Comparison of ENCODE assay signal across 8 cellular contexts in genomic region chr12:53299101-53299453, GRCh38. TPM values are rescaled to one million over a fixed set of nuclear protein-coding genes. Genes with fewer than 3 reads are reported as not detected.
DNase-seq lines count a peak whose midpoint lies in the region; ATAC-seq, FAIRE-seq and TF ChIP-seq lines count a peak whose summit lies in the region.

No MANE protein-coding gene starts in this region.

- no peak for ATAC-seq in GM21786 (IDR thresholded peaks at IDR 0.05; ENCODE audit: unreplicated experiment)

- peak overlapping the region; percentile 97 for H3K4me3 ChIP-seq in BE2C (ENCODE audit: low read depth, low read length)
- H3K4me3 ChIP-seq in ovary = peak overlapping the region; percentile 77

- no peak for TF ChIP-seq POLR2A in ovary (IDR thresholded peaks at IDR 0.05)

- CTCF ChIA-PET in activated CD4-positive, alpha-beta memory T cell treated with anti-CD3 and anti-CD28 coated beads for 36 hours (lab: Charles Lee) = interaction anchor here (0.6 to 5.8 kb wide), 13 partner anchors 10 to 139 kb away, joined by 3 to 66 read pairs (median 5); partner anchors contain the start of genes AAAS and ESPL1

- FAIRE-seq in D721Med (lab: Jason Lieb, UNC) = no peak

- H3K27ac Mint-ChIP-seq in activated CD4-positive, alpha-beta memory T cell treated with anti-CD3 and anti-CD28 coated beads for 36 hours = peak overlapping the region; percentile 85

- DNase-seq in BE2C (no peak), LHCN-M2 (ENCODE audit: low read depth) (peak; percentile 75), fibroblast of peridontal ligament (ENCODE audit: extremely low read depth) (peak; percentile 83), ovary (no peak), D721Med (ENCODE audit: insufficient read length, low spot score) (no peak), SK-N-DZ (ENCODE audit: low spot score) (no peak)
- peak; percentile 63 for DNase-seq in activated CD4-positive, alpha-beta memory T cell treated with anti-CD3 and anti-CD28 coated beads for 36 hours

- TF ChIP-seq EP300 in ovary (IDR thresholded peaks at IDR 0.05) = no peak

- peaks cover 70% of the 10 kb centered on the region for H3K4me1 Mint-ChIP-seq in activated CD4-positive, alpha-beta memory T cell treated with anti-CD3 and anti-CD28 coated beads for 36 hours (ENCODE audit: low read depth)

- H3K36me3 ChIP-seq in BE2C = peaks cover 38% of the 10 kb centered on the region
- no peaks in the 10 kb centered on the region for H3K36me3 ChIP-seq in ovary

- peaks cover 3% of the 10 kb centered on the region for H3K4me1 ChIP-seq in BE2C
- H3K4me1 ChIP-seq in ovary (ENCODE audit: insufficient read depth) = peaks cover 7% of the 10 kb centered on the region

- H3K4me3 Mint-ChIP-seq in activated CD4-positive, alpha-beta memory T cell treated with anti-CD3 and anti-CD28 coated beads for 36 hours = peak overlapping the region; percentile 89

- POLR2A ChIA-PET in activated CD4-positive, alpha-beta memory T cell treated with anti-CD3 and anti-CD28 coated beads for 36 hours (lab: Charles Lee) = interaction anchor here (0.6 to 1.9 kb wide), 14 partner anchors 8 to 120 kb away, joined by 3 to 19 read pairs (median 4); partner anchors contain the start of genes AAAS, CSAD, ESPL1 and SP1

- no peak overlapping the region for H3K27ac ChIP-seq in ovary

- intact Hi-C loops in activated CD4-positive, alpha-beta memory T cell treated with anti-CD3 and anti-CD28 coated beads for 36 hours (cut with micrococcal nuclease) = loop anchor here (1.0 to 5.0 kb wide), 4 partner anchors 22 to 142 kb away; partner anchors contain the start of genes AAAS, CSAD, PRR13 and ZNF740
- intact Hi-C loops in ovary (cut with DNase I) = no loop called here

- H3K27me3 ChIP-seq in BE2C = no peaks in the 10 kb centered on the region
- no peaks in the 10 kb centered on the region for H3K27me3 ChIP-seq in ovary

- H3K9me3 Mint-ChIP-seq in activated CD4-positive, alpha-beta memory T cell treated with anti-CD3 and anti-CD28 coated beads for 36 hours = no peaks in the 10 kb centered on the region

- TF ChIP-seq CTCF in BE2C (IDR thresholded peaks at IDR 0.05; ENCODE audit: low read depth, low read length) (no peak), ovary (IDR thresholded peaks at IDR 0.05) (no peak), D721Med (IDR thresholded peaks at IDR 0.05; ENCODE audit: insufficient read depth, missing control alignments) (no peak)

- no peaks in the 10 kb centered on the region for H3K27me3 Mint-ChIP-seq in activated CD4-positive, alpha-beta memory T cell treated with anti-CD3 and anti-CD28 coated beads for 36 hours

- H3K9me3 ChIP-seq in BE2C (no peaks in the 10 kb centered on the region), ovary (no peaks in the 10 kb centered on the region)

- 53 to 58% (median 56%) methylated on average over 5 of the region's 5 CpGs for WGBS in ovary, 3 donors

- peaks cover 57% of the 10 kb centered on the region for H3K36me3 Mint-ChIP-seq in activated CD4-positive, alpha-beta memory T cell treated with anti-CD3 and anti-CD28 coated beads for 36 hours

RNA-seq across cellular contexts. Expression of gene MYG1, which starts 0.4 kb away (rescaled TPM):
- 177 TPM for polyA plus RNA-seq in BE2C (2012; ENCODE audit: insufficient read depth, insufficient read length, low read depth)
- total RNA-seq in LHCN-M2 (2014; rRNA removed) (53.1 and 55.0 TPM in 2 replicates), ovary (10 to 100 TPM; 45.3 to 80.3 (median 57.8) TPM)
- polyA plus RNA-seq in LHCN-M2 (2012) = 83.9 TPM
- 10 to 100 TPM; 77.9 to 82.5 TPM for total RNA-seq in activated CD4-positive, alpha-beta memory T cell treated with anti-CD3 and anti-CD28 coated beads for 36 hours
- 10 to 100 TPM; 29.9 to 75.5 TPM for polyA plus RNA-seq in ovary
- polyA plus RNA-seq in SK-N-DZ (2014; cell fraction: cytosol; rRNA removed) = 99.9 and 106 TPM in 2 replicates
- polyA plus RNA-seq in SK-N-DZ (2014; cell fraction: nucleus; rRNA removed) = 62.8 and 70.8 TPM in 2 replicates

RNA-seq across cellular contexts. Expression of gene PFDN5, which starts 3.7 kb away (rescaled TPM):
- 694 TPM for polyA plus RNA-seq in BE2C (2012; ENCODE audit: insufficient read depth, insufficient read length, low read depth)
- total RNA-seq in LHCN-M2 (2014; rRNA removed) = 254 and 270 TPM in 2 replicates
- polyA plus RNA-seq in LHCN-M2 (2012) = 823 TPM
- total RNA-seq in activated CD4-positive, alpha-beta memory T cell treated with anti-CD3 and anti-CD28 coated beads for 36 hours = 100 to 1,000 TPM; 354 to 359 TPM
- 1,000 to 10,000 TPM in 2 of 7 donors, 100 to 1,000 TPM in 5; 603 to 1,792 (median 728) TPM for total RNA-seq in ovary
- polyA plus RNA-seq in ovary = 1,000 to 10,000 TPM; 1,635 to 1,700 TPM
- polyA plus RNA-seq in SK-N-DZ (2014; cell fraction: cytosol; rRNA removed) = 675 and 816 TPM in 2 replicates
- 822 and 978 TPM in 2 replicates for polyA plus RNA-seq in SK-N-DZ (2014; cell fraction: nucleus; rRNA removed)

RNA-seq across cellular contexts. Expression of gene AAAS, which starts 22.3 kb away (rescaled TPM):
- polyA plus RNA-seq in BE2C (2012; ENCODE audit: insufficient read depth, insufficient read length, low read depth) = 93.5 TPM
- total RNA-seq in LHCN-M2 (2014; rRNA removed) = 64.6 and 71.2 TPM in 2 replicates
- polyA plus RNA-seq in LHCN-M2 (2012) = 34.3 TPM
- 10 to 100 TPM; 74.5 to 80.7 TPM for total RNA-seq in activated CD4-positive, alpha-beta memory T cell treated with anti-CD3 and anti-CD28 coated beads for 36 hours
- 10 to 100 TPM; 23.4 to 47.6 (median 43.0) TPM for total RNA-seq in ovary
- 10 to 100 TPM; 41.4 to 42.9 TPM for polyA plus RNA-seq in ovary
- polyA plus RNA-seq in SK-N-DZ (2014; cell fraction: cytosol; rRNA removed) = 147 and 171 TPM in 2 replicates
- 254 and 291 TPM in 2 replicates for polyA plus RNA-seq in SK-N-DZ (2014; cell fraction: nucleus; rRNA removed)

RNA-seq across cellular contexts. Expression of gene ESPL1, which starts 31.0 kb away (rescaled TPM):
- 6.3 TPM for polyA plus RNA-seq in BE2C (2012; ENCODE audit: insufficient read depth, insufficient read length, low read depth)
- 14.8 and 18.2 TPM in 2 replicates for total RNA-seq in LHCN-M2 (2014; rRNA removed)
- polyA plus RNA-seq in LHCN-M2 (2012) = 4.9 TPM
- 10 to 100 TPM; 70.0 to 77.2 TPM for total RNA-seq in activated CD4-positive, alpha-beta memory T cell treated with anti-CD3 and anti-CD28 coated beads for 36 hours
- 1 to 10 TPM in 1 of 7 donors, under 1 TPM in 6; 0.11 to 1.6 (median 0.24) TPM for total RNA-seq in ovary
- under 1 TPM; 0.37 to 0.40 TPM for polyA plus RNA-seq in ovary
- polyA plus RNA-seq in SK-N-DZ (2014; cell fraction: cytosol; rRNA removed) = 60.0 and 67.0 TPM in 2 replicates
- polyA plus RNA-seq in SK-N-DZ (2014; cell fraction: nucleus; rRNA removed) = 114 and 155 TPM in 2 replicates

RNA-seq across cellular contexts. Expression of gene SP7, which starts 37.1 kb away (rescaled TPM):
- polyA plus RNA-seq in BE2C (2012; ENCODE audit: insufficient read depth, insufficient read length, low read depth) = 2.0 TPM
- total RNA-seq in LHCN-M2 (2014; rRNA removed) = not detected in 2 replicates
- polyA plus RNA-seq in LHCN-M2 (2012) = not detected
- total RNA-seq in activated CD4-positive, alpha-beta memory T cell treated with anti-CD3 and anti-CD28 coated beads for 36 hours = not detected
- not detected for total RNA-seq in ovary
- polyA plus RNA-seq in ovary = under 1 TPM; 0.02 to 0.10 TPM
- polyA plus RNA-seq in SK-N-DZ (2014; cell fraction: cytosol; rRNA removed) = 0.35 and 1.1 TPM in 2 replicates
- 0.11 and 0.94 TPM in 2 replicates for polyA plus RNA-seq in SK-N-DZ (2014; cell fraction: nucleus; rRNA removed)

Comparison
In these comparisons a context has a peak if more than half of its experiments do, and no peak if none do; other contexts are left out.
1. DNase-seq: peak in LHCN-M2 (single experiment), activated CD4-positive, alpha-beta memory T cell treated with anti-CD3 and anti-CD28 coated beads for 36 hours (single experiment) and fibroblast of peridontal ligament (single experiment); none in BE2C (single experiment), ovary (0 of 5), D721Med (single experiment) and SK-N-DZ (single experiment).